ENCODE assay signal across 27 cellular contexts in genomic region chr10:15735766-15736165, GRCh38. TPM values are rescaled to one million over a fixed set of nuclear protein-coding genes. Genes with fewer than 3 reads are reported as not detected.
DNase-seq lines count a peak whose midpoint lies in the region; ATAC-seq, FAIRE-seq and TF ChIP-seq lines count a peak whose summit lies in the region.
"Had no signal": no experiment of that assay in that cellular context is flagged by ENCODE, and none has a peak within 500 bp of the region (broad histone marks: within the 10 kb centered on the region; RNA-seq: fewer than 3 reads in every experiment).

No MANE protein-coding gene starts in this region.

- intact Hi-C loops in Right ventricle myocardium superior (cut with DNase I) = no loop called here
- intact Hi-C loops in left cardiac atrium (cut with DNase I) = no loop called here
- intact Hi-C loops in upper lobe of right lung (cut with DNase I) = no loop called here
- intact Hi-C loops in pancreas (cut with DNase I) = no loop called here

- no peaks in the 10 kb centered on the region for H3K27me3 Mint-ChIP-seq in nephron (ENCODE audit: low read depth)
- H3K27me3 Mint-ChIP-seq in activated T-cell treated with anti-CD3 and anti-CD28 coated beads, Interleukin-2, amount 50 U/mL, for 72 hours (ENCODE audit: low read depth) = no peaks in the 10 kb centered on the region
- H3K27me3 Mint-ChIP-seq: memory B cell had no signal

- H3K4me1 Mint-ChIP-seq in nephron = peaks cover 30% of the 10 kb centered on the region
- no peaks in the 10 kb centered on the region for H3K4me1 Mint-ChIP-seq in activated T-cell treated with anti-CD3 and anti-CD28 coated beads, Interleukin-2, amount 50 U/mL, for 72 hours (ENCODE audit: low read depth)
- H3K4me1 Mint-ChIP-seq: activated CD4-positive, alpha-beta memory T cell treated with anti-CD3 and anti-CD28 coated beads, Interleukin-2, amount 10 ng/mL, durations not matched to agents 7 days and 5 days; CD8-positive, alpha-beta memory T cell; memory B cell; naive thymus-derived CD8-positive, alpha-beta T cell had no signal

- FAIRE-seq in pancreas (lab: Jason Lieb, UNC) = no peak
- FAIRE-seq: A204.1, H54, keratinocyte had no signal

- peak overlapping the region in 2 of 3 experiments; percentile 6 to 28 for H3K4me3 Mint-ChIP-seq in nephron
- no peak overlapping the region for H3K4me3 Mint-ChIP-seq in activated T-cell treated with anti-CD3 and anti-CD28 coated beads, Interleukin-2, amount 50 U/mL, for 72 hours
- H3K4me3 Mint-ChIP-seq: activated CD4-positive, alpha-beta memory T cell treated with anti-CD3 and anti-CD28 coated beads, Interleukin-2, amount 10 ng/mL, durations not matched to agents 7 days and 5 days; CD8-positive, alpha-beta memory T cell; memory B cell; naive thymus-derived CD8-positive, alpha-beta T cell had no signal

- TF ChIP-seq CTCF in right atrium auricular region (IDR thresholded peaks at IDR 0.05) (no peak), nephron (IDR thresholded peaks at IDR 0.05; ENCODE audit: unreplicated experiment in 3 of 3) (no peak), upper lobe of right lung (IDR thresholded peaks at IDR 0.05) (no peak), pancreas (IDR thresholded peaks at IDR 0.05) (no peak)

- WGBS in pancreas, 2 donors = 24 to 30% methylated on average over 4 of the region's 4 CpGs

- peaks cover 3% of the 10 kb centered on the region for H3K36me3 Mint-ChIP-seq in nephron (ENCODE audit: low read depth)
- H3K36me3 Mint-ChIP-seq in activated T-cell treated with anti-CD3 and anti-CD28 coated beads, Interleukin-2, amount 50 U/mL, for 72 hours (ENCODE audit: insufficient read depth in 2 of 2) = no peaks in the 10 kb centered on the region
- H3K36me3 Mint-ChIP-seq: CD8-positive, alpha-beta memory T cell; memory B cell had no signal

- peaks cover 13% of the 10 kb centered on the region for H3K9me3 Mint-ChIP-seq in nephron
- H3K9me3 Mint-ChIP-seq in activated T-cell treated with anti-CD3 and anti-CD28 coated beads, Interleukin-2, amount 50 U/mL, for 72 hours = peaks cover 2 to 3% of the 10 kb centered on the region in 2 donors
- H3K9me3 Mint-ChIP-seq: activated CD4-positive, alpha-beta memory T cell treated with anti-CD3 and anti-CD28 coated beads, Interleukin-2, amount 10 ng/mL, durations not matched to agents 7 days and 5 days had no signal

- H3K27ac Mint-ChIP-seq in nephron = peak overlapping the region; percentile 67 to 94 (median 93)
- H3K27ac Mint-ChIP-seq in activated T-cell treated with anti-CD3 and anti-CD28 coated beads, Interleukin-2, amount 50 U/mL, for 72 hours = no peak overlapping the region
- H3K27ac Mint-ChIP-seq: activated CD4-positive, alpha-beta memory T cell treated with anti-CD3 and anti-CD28 coated beads, Interleukin-2, amount 10 ng/mL, durations not matched to agents 7 days and 5 days; memory B cell; naive thymus-derived CD8-positive, alpha-beta T cell had no signal

- H3K27ac ChIP-seq in right atrium auricular region (no peak overlapping the region), upper lobe of right lung (peak overlapping the region; percentile 55), pancreas (no peak overlapping the region)
- H3K27ac ChIP-seq: brain microvascular endothelial cell, PC-9 had no signal

- H3K4me3 ChIP-seq in right atrium auricular region (no peak overlapping the region), upper lobe of right lung (no peak overlapping the region), pancreas (no peak overlapping the region)
- H3K4me3 ChIP-seq: PC-9 had no signal

- peak; percentile 73 for ATAC-seq in Right ventricle myocardium superior (ENCODE audit: poor library complexity)
- peak; percentile 65 to 70 for ATAC-seq in left cardiac atrium
- peak; percentile 57 for ATAC-seq in upper lobe of right lung
- ATAC-seq in pancreas = no peak
- ATAC-seq in activated T-cell treated with anti-CD3 and anti-CD28 coated beads, Interleukin-2, amount 50 U/mL, for 72 hours (replicated peaks in 1 of 2) = no peak
- no peak for ATAC-seq in GM19324 (IDR thresholded peaks at IDR 0.05; ENCODE audit: low FRiP score, unreplicated experiment)
- ATAC-seq: naive thymus-derived CD8-positive, alpha-beta T cell had no signal

- DNase-seq in Right ventricle myocardium superior (no peak), right atrium auricular region (ENCODE audit: low spot score) (no peak), left cardiac atrium (no peak), upper lobe of right lung (no peak), pancreas (no peak)
- DNase-seq in activated T-cell treated with anti-CD3 and anti-CD28 coated beads, Interleukin-2, amount 50 U/mL, for 72 hours = no peak
- DNase-seq: activated CD4-positive, alpha-beta memory T cell treated with anti-CD3 and anti-CD28 coated beads, Interleukin-2, amount 10 ng/mL, durations not matched to agents 7 days and 5 days; activated CD4-positive, CD25-positive, alpha-beta regulatory T cell treated with anti-CD3 and anti-CD28 coated beads, Interleukin-2, amount 50 U/mL, for 72 hours; activated gamma-delta T cell; activated T-cell treated with anti-CD3 and anti-CD28 coated beads for 4 hours; brain microvascular endothelial cell; CD8-positive, alpha-beta memory T cell; DMS79 treated with DMSO at 0.1 percent for 48 hours; effector CD8-positive, alpha-beta T cell; erythroblast; KG1; naive thymus-derived CD8-positive, alpha-beta T cell; NCI-H1436 treated with DMSO at 0.1 percent for 48 hours; NCI-H446 treated with DMSO at 0.1 percent for 48 hours; PC-9; SHP77 treated with DMSO at 0.1 percent for 48 hours had no signal

- H3K4me1 ChIP-seq in right atrium auricular region (no peaks in the 10 kb centered on the region), upper lobe of right lung (no peaks in the 10 kb centered on the region), pancreas (no peaks in the 10 kb centered on the region)

- H3K27me3 ChIP-seq in right atrium auricular region = no peaks in the 10 kb centered on the region
- no peaks in the 10 kb centered on the region for H3K27me3 ChIP-seq in upper lobe of right lung
- H3K27me3 ChIP-seq in pancreas = no peaks in the 10 kb centered on the region
- H3K27me3 ChIP-seq: brain microvascular endothelial cell had no signal

- H3K36me3 ChIP-seq in right atrium auricular region = no peaks in the 10 kb centered on the region
- H3K36me3 ChIP-seq in upper lobe of right lung = no peaks in the 10 kb centered on the region
- no peaks in the 10 kb centered on the region for H3K36me3 ChIP-seq in pancreas
- H3K36me3 ChIP-seq: brain microvascular endothelial cell had no signal

- peaks cover 0 to 7% of the 10 kb centered on the region in 2 donors for H3K9me3 ChIP-seq in right atrium auricular region
- no peaks in the 10 kb centered on the region for H3K9me3 ChIP-seq in upper lobe of right lung
- H3K9me3 ChIP-seq in pancreas = no peaks in the 10 kb centered on the region

RNA-seq across cellular contexts. Expression of gene ITGA8, which starts 16.0 kb away (rescaled TPM):
- total RNA-seq in Right ventricle myocardium superior = 1.1 TPM
- 1 to 10 TPM; 4.9 to 6.4 TPM for total RNA-seq in right atrium auricular region
- 1 to 10 TPM; 2.7 to 4.5 TPM for total RNA-seq in left cardiac atrium
- 33.9 TPM for total RNA-seq in upper lobe of right lung
- under 1 TPM; 0.12 to 0.79 (median 0.34) TPM for total RNA-seq in pancreas
- polyA plus RNA-seq in pancreas = 1 to 10 TPM; 1.0 to 1.1 TPM
- not detected for total RNA-seq in activated T-cell treated with anti-CD3 and anti-CD28 coated beads, Interleukin-2, amount 50 U/mL, for 72 hours
- total RNA-seq: activated CD4-positive, alpha-beta memory T cell treated with anti-CD3 and anti-CD28 coated beads, Interleukin-2, amount 10 ng/mL, durations not matched to agents 7 days and 5 days; CD8-positive, alpha-beta memory T cell; naive thymus-derived CD8-positive, alpha-beta T cell; PC-9 had no signal
- polyA plus RNA-seq: CD8-positive, alpha-beta memory T cell; keratinocyte; naive thymus-derived CD8-positive, alpha-beta T cell had no signal

Comparison
In these comparisons a context has a peak if more than half of its experiments do, and no peak if none do; other contexts are left out.
1. ATAC-seq: peak in Right ventricle myocardium superior (single experiment), left cardiac atrium (2 of 2) and upper lobe of right lung (single experiment); none in pancreas (0 of 4), activated T-cell treated with anti-CD3 and anti-CD28 coated beads, Interleukin-2, amount 50 U/mL, for 72 hours (0 of 2) and GM19324 (single experiment).
2. H3K4me3 Mint-ChIP-seq: peak in nephron (2 of 3); none in activated T-cell treated with anti-CD3 and anti-CD28 coated beads, Interleukin-2, amount 50 U/mL, for 72 hours (0 of 2).